In genomic region chr19:13906525-13906904, GRCh38 we compare ENCODE assay signal across 1 cellular context.
TF ChIP-seq lines count a peak whose summit lies in the region.

No MANE protein-coding gene starts in this region.

TF ChIP-seq in A549, 52 proteins besides CTCF, POLR2A, EP300 and RAD21:
- TF ChIP-seq CHD4 (IDR thresholded peaks at IDR 0.05; ENCODE audit: borderline replicate concordance) (no peak), CBX8 (IDR thresholded peaks at IDR 0.05) (no peak), PHF8 (IDR thresholded peaks at IDR 0.05; ENCODE audit: borderline replicate concordance, low read depth) (0 out of 2 replicates have a peak, but pooled peaks have one; percentile 32)
